20 cellular contexts compared by ENCODE assay signal in the genomic region with DNA sequence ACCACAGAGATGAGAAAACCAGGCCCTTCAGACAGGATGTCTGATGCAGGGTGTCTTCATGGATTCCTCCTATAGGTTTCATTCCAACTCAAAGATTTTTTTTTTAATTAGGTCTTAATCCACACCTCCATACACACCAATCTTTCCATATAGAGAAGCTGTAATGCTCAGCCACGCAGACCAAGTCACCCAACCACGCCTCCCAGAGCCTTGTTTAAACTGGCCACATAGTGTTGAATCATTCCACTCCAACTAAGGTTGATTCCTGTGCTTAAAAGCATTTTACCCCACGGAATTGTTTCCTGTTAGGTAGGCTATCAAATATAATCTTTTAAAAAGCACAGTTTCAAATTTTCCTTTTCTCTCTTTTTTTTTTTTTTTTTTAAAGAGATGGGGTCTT.
"Had no signal": no experiment of that assay in that cellular context is flagged by ENCODE, and none has a peak within 500 bp of the region (broad histone marks: within the 10 kb centered on the region; RNA-seq: fewer than 3 reads in every experiment).

No MANE protein-coding gene starts in this region.

- H3K27ac ChIP-seq: parathyroid adenoma, uterus, VCaP had no signal

- H3K4me3 ChIP-seq: uterus had no signal

- H3K9me3 ChIP-seq: uterus had no signal

- H3K27me3 ChIP-seq: uterus had no signal

- H3K4me1 ChIP-seq: parathyroid adenoma, uterus had no signal

- ATAC-seq: activated CD8-positive, alpha-beta memory T cell treated with anti-CD3 and anti-CD28 coated beads, Interleukin-2, amount 10 ng/mL, durations not matched to agents 7 days and 5 days; activated CD8-positive, alpha-beta T cell treated with anti-CD3 and anti-CD28 coated beads for 36 hours; activated naive CD4-positive, alpha-beta T cell treated with anti-CD3 and anti-CD28 coated beads, Interleukin-2, amount 50 U/mL, for 72 hours; effector memory CD8-positive, alpha-beta T cell; sciatic nerve; stimulated activated effector memory CD8-positive, alpha-beta T cell treated with anti-CD3 and anti-CD28 coated beads, Interleukin-12 subunit alpha, Interleukin-12 subunit beta, amount 100 ng/mL, for 72 hours had no signal

- DNase-seq: activated CD4-positive, alpha-beta T cell treated with anti-CD3 and anti-CD28 coated beads, Interleukin-2, amount 10 ng/mL, durations not matched to agents 7 days and 5 days; activated CD4-positive, CD25-positive, alpha-beta regulatory T cell treated with anti-CD3 and anti-CD28 coated beads, Interleukin-2, amount 50 U/mL, for 72 hours; activated CD8-positive, alpha-beta memory T cell treated with anti-CD3 and anti-CD28 coated beads, Interleukin-2, amount 10 ng/mL, durations not matched to agents 7 days and 5 days; activated CD8-positive, alpha-beta T cell treated with anti-CD3 and anti-CD28 coated beads for 36 hours; activated gamma-delta T cell; activated T-cell treated with anti-CD3 and anti-CD28 coated beads for 4 hours; aorta; central memory CD4-positive, alpha-beta T cell; effector memory CD8-positive, alpha-beta T cell; immature natural killer cell; kidney glomerular epithelial cell; small intestine; stimulated activated CD4-positive, alpha-beta T cell treated with anti-CD3 and anti-CD28 coated beads, Interleukin-2, amount 100 ng/mL, for 24 hours; trophoblast cell; uterus had no signal

- H3K36me3 ChIP-seq: uterus had no signal
